8 cellular contexts compared by ENCODE assay signal in the genomic region with DNA sequence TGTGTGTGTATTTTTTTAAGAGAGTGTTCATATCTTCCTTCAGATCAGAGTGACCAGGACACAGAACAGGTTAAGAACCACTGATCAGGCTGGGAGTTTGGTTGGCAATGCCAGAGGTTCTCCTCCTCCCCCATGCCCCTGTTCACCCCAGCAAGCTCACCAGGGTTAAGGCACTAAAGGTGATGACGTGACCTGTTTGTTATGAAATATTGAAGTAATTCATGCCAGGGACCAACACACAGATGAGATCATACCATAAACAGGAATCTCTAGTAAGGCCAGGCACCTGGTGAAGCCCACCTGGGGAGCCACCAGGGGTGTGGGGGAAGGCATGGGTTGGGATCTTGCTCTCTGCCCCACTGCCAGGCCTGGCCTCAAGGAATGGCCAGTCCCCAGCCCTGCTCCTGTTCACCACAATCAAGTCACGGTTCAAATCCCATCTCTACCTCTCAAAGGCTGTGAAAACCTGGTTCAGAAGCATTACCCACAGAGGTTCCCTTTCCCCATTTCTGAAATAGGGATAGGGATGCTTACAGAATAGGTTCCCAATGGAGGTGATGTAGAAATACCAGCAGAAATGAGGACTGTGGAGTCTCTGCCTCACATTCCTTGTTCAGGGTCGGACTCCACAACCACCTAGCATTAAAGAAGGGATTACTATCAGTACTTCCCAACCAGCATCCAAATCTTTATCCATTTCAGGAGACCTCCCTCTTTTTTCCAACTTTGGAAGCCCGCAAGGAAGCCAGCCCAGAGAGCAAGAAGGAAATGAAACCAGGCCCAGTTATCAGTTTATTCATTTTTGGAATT. TPM values are rescaled to one million over a fixed set of nuclear protein-coding genes. Genes with fewer than 3 reads are reported as not detected.
DNase-seq lines count a peak whose midpoint lies in the region; ATAC-seq and TF ChIP-seq lines count a peak whose summit lies in the region.

No MANE protein-coding gene starts in this region.

- H3K4me2 ChIP-seq in MM.1S (ENCODE audit: low read depth, low read length) = peak overlapping the region; percentile 94; the same call in 1 of the 2 replicates

- peaks cover 74% of the 10 kb centered on the region for H3K4me1 Mint-ChIP-seq in mesothelial cell of epicardium

- ATAC-seq in GM21360 (IDR thresholded peaks at IDR 0.05; ENCODE audit: unreplicated experiment) (no peak), sciatic nerve (no peak)

- peak overlapping the region; percentile 88 for H3K4me3 Mint-ChIP-seq in mesothelial cell of epicardium

- DNase-seq in DMS 273 treated with DMSO at 0.1 percent for 48 hours (lab: John Stamatoyannopoulos, UW) (peak; percentile 61), MM.1S (no peak), breast epithelium (ENCODE audit: low spot score in 2 of 2) (no peak), mesothelial cell of epicardium (ENCODE audit: low spot score in 2 of 2, unreplicated experiment in 2 of 2) (no peak), amygdala (lab: John Stamatoyannopoulos, UW) (no peak), sciatic nerve (ENCODE audit: low spot score) (no peak)
- DNase-seq in activated CD4-positive, alpha-beta T cell treated with anti-CD3 and anti-CD28 coated beads for 48 hours = no peak

- no peaks in the 10 kb centered on the region for H4K20me1 ChIP-seq in MM.1S (ENCODE audit: insufficient read depth, low read length)

- peaks cover 17% of the 10 kb centered on the region for H3K27me3 ChIP-seq in MM.1S (replicated peaks; ENCODE audit: insufficient read depth, low read length)
- H3K27me3 ChIP-seq in breast epithelium = no peaks in the 10 kb centered on the region

- H3K9me3 ChIP-seq in MM.1S (replicated peaks; ENCODE audit: insufficient read depth, low read length) = no peaks in the 10 kb centered on the region
- H3K9me3 ChIP-seq in breast epithelium = no peaks in the 10 kb centered on the region

- no peak overlapping the region for H3K9ac ChIP-seq in MM.1S (ENCODE audit: low read length)

- intact Hi-C loops in breast epithelium (cut with DNase I; ENCODE audit: low total_unique reads) (no loop called here), sciatic nerve (cut with DNase I) (no loop called here)

- H3K27me3 Mint-ChIP-seq in mesothelial cell of epicardium (ENCODE audit: low read depth) = no peaks in the 10 kb centered on the region

- TF ChIP-seq POLR2A in breast epithelium (IDR thresholded peaks at IDR 0.05) = no peak

- peaks cover 9% of the 10 kb centered on the region for H3K36me3 Mint-ChIP-seq in mesothelial cell of epicardium

- TF ChIP-seq CTCF in MM.1S (IDR thresholded peaks at IDR 0.05; ENCODE audit: low read length) (no peak), breast epithelium (IDR thresholded peaks at IDR 0.05) (no peak), mesothelial cell of epicardium (IDR thresholded peaks at IDR 0.05; ENCODE audit: unreplicated experiment) (no peak)

- no peak overlapping the region for H2AFZ ChIP-seq in MM.1S (ENCODE audit: low read length)

- H3K4me1 ChIP-seq in MM.1S (ENCODE audit: low read length) (peaks cover 33% of the 10 kb centered on the region), breast epithelium (peaks cover 0 to 7% of the 10 kb centered on the region in 2 donors)

- H3K9me3 Mint-ChIP-seq in mesothelial cell of epicardium = no peaks in the 10 kb centered on the region

- peaks cover 42% of the 10 kb centered on the region; the same call in 1 of the 2 replicates for H3F3A ChIP-seq in MM.1S (ENCODE audit: insufficient read depth, low read length)

- peak overlapping the region; percentile 100 for H3K27ac Mint-ChIP-seq in mesothelial cell of epicardium

- H3K27ac ChIP-seq in MM.1S (ENCODE audit: low read length) = no peak overlapping the region
- peak overlapping the region; percentile 93 to 94 for H3K27ac ChIP-seq in breast epithelium

- H3K4me3 ChIP-seq in MM.1S (ENCODE audit: low read length) (no peak overlapping the region), breast epithelium (peak overlapping the region; percentile 67 to 79 (median 68))

- H3K36me3 ChIP-seq in MM.1S (replicated peaks; ENCODE audit: insufficient read depth, low read length) = no peaks in the 10 kb centered on the region
- no peaks in the 10 kb centered on the region for H3K36me3 ChIP-seq in breast epithelium

- no peaks in the 10 kb centered on the region for H3K9me2 ChIP-seq in MM.1S (replicated peaks; ENCODE audit: insufficient read depth, low read length)

- peaks cover 9% of the 10 kb centered on the region for H3K79me2 ChIP-seq in MM.1S (ENCODE audit: low read length)

RNA-seq across cellular contexts. Expression of gene ID3, which starts 2.4 kb away (rescaled TPM):
- total RNA-seq in breast epithelium (100 to 1,000 TPM in 1 of 3 donors, 10 to 100 TPM in 2; 79.9 to 133 (median 90.9) TPM), mesothelial cell of epicardium (456 to 487 TPM (median 468 TPM) in 3 replicates), sciatic nerve (289 TPM)

RNA-seq across cellular contexts. Expression of gene E2F2, which starts 25.8 kb away (rescaled TPM):
- total RNA-seq in breast epithelium (under 1 TPM; under 0.01 to 0.73 (median 0.33) TPM), mesothelial cell of epicardium (4.2 to 5.7 TPM (median 4.8 TPM) in 3 replicates), sciatic nerve (2.1 TPM)
